In genomic region chr19:24033962-24034342, GRCh38 we compare ENCODE assay signal across 8 cellular contexts. TPM values are rescaled to one million over a fixed set of nuclear protein-coding genes. Genes with fewer than 3 reads are reported as not detected.
DNase-seq lines count a peak whose midpoint lies in the region; ATAC-seq lines count a peak whose summit lies in the region.

No MANE protein-coding gene starts in this region.

- H2AFZ ChIP-seq in trophoblast cell (ENCODE audit: insufficient read depth, low read length, poor library complexity) = peak overlapping the region; percentile 98

- H4K8ac ChIP-seq in trophoblast cell (ENCODE audit: low read depth, low read length) = peak overlapping the region; percentile 98

- peak overlapping the region; percentile 98 for H3K14ac ChIP-seq in trophoblast cell (ENCODE audit: low read length)

- peak overlapping the region; percentile 97 for H3K18ac ChIP-seq in trophoblast cell (ENCODE audit: low read length)

- H3K79me2 ChIP-seq in trophoblast cell (ENCODE audit: control insufficient read depth, insufficient read depth, low read length, poor library complexity) = peaks cover 20% of the 10 kb centered on the region

- H2BK12ac ChIP-seq in trophoblast cell (ENCODE audit: low read length) = no peak overlapping the region

- peaks cover 8 to 10% of the 10 kb centered on the region in 2 experiments for H3K4me1 ChIP-seq in trophoblast cell (ENCODE audit: control insufficient read depth in 1 of 2, insufficient read depth in 2 of 2, low read length in 2 of 2)

- peak overlapping the region; percentile 90 for H3K9ac ChIP-seq in trophoblast cell (ENCODE audit: low read length)

- H3K27me3 ChIP-seq in trophoblast cell (ENCODE audit: insufficient read depth, low read length) = no peaks in the 10 kb centered on the region

- H2BK120ac ChIP-seq in trophoblast cell (ENCODE audit: insufficient read depth, low read length, poor library complexity) = peak overlapping the region; percentile 96

- H2BK5ac ChIP-seq in trophoblast cell (ENCODE audit: low read depth, low read length, poor library complexity) = peak overlapping the region; percentile 94

- no peak overlapping the region for H2AK5ac ChIP-seq in trophoblast cell (ENCODE audit: low read length)

- DNase-seq in AML-193 (lab: John Stamatoyannopoulos, UW) (peak; percentile 23 to 31), NCI-H82 treated with DMSO at 0.1 percent for 48 hours (lab: John Stamatoyannopoulos, UW; ENCODE audit: unreplicated experiment) (peak; percentile 33), amniotic stem cell (lab: John Stamatoyannopoulos, UW) (peak; percentile 20), left ventricle myocardium superior (peak; percentile 52), trophoblast cell (peak; percentile 83 to 87), mesenteric fat pad (ENCODE audit: low spot score) (no peak)

- intact Hi-C loops in left ventricle myocardium superior (cut with micrococcal nuclease) = no loop called here

- H3K9me3 ChIP-seq in trophoblast cell (ENCODE audit: insufficient read depth, low read depth, low read length) = no peaks in the 10 kb centered on the region

- H3K23ac ChIP-seq in trophoblast cell (ENCODE audit: low read length) = no peak overlapping the region

- H3K4me3 ChIP-seq in trophoblast cell (ENCODE audit: low read depth, low read length) = peak overlapping the region; percentile 84

- peak overlapping the region; percentile 99 for H4K12ac ChIP-seq in trophoblast cell (ENCODE audit: low read depth, low read length)

- H4K91ac ChIP-seq in trophoblast cell (ENCODE audit: low read depth, low read length) = peak overlapping the region; percentile 89

- H3K79me1 ChIP-seq in trophoblast cell (ENCODE audit: low read length) = peaks cover 7% of the 10 kb centered on the region

- peak overlapping the region; percentile 91 for H3K4me2 ChIP-seq in trophoblast cell (ENCODE audit: low read length)

- H3K27ac ChIP-seq in trophoblast cell (ENCODE audit: low read depth, low read length) = peak overlapping the region; percentile 80

- H3K36me3 ChIP-seq in trophoblast cell (ENCODE audit: control insufficient read depth in 1 of 2, insufficient read depth in 2 of 2, low read length in 2 of 2) = peaks cover 4 to 10% of the 10 kb centered on the region in 2 experiments

- ATAC-seq in GM18511 (IDR thresholded peaks at IDR 0.05; ENCODE audit: unreplicated experiment) (peak; percentile 39), HG03045 (IDR thresholded peaks at IDR 0.05; ENCODE audit: unreplicated experiment) (peak; percentile 24), left ventricle myocardium superior (peak; percentile 73)

- H3K4ac ChIP-seq in trophoblast cell (ENCODE audit: low read depth, low read length) = peak overlapping the region; percentile 53

- WGBS in trophoblast cell (ENCODE audit: extremely low coverage, insufficient coverage, insufficient read length) = no CpG with 5 or more reads among the region's 15 CpGs

RNA-seq across cellular contexts. Expression of gene ZNF254, which starts 53.0 kb away (rescaled TPM):
- total RNA-seq in left ventricle myocardium superior (10.2 TPM), mesenteric fat pad (10.2 TPM)
- polyA plus RNA-seq in trophoblast cell (2013) = 15.1 and 16.5 TPM in 2 replicates
